ENCODE assay signal across 8 cellular contexts in genomic region chr16:3188925-3189825, GRCh38. TPM values are rescaled to one million over a fixed set of nuclear protein-coding genes. Genes with fewer than 3 reads are reported as not detected.
DNase-seq lines count a peak whose midpoint lies in the region; ATAC-seq lines count a peak whose summit lies in the region.

No MANE protein-coding gene starts in this region.

- POLR2A ChIA-PET in activated CD4-positive, alpha-beta memory T cell treated with anti-CD3 and anti-CD28 coated beads for 36 hours (lab: Charles Lee): interaction anchor here (1.6 kb wide), 1 partner anchor 45 kb away, joined by 4 read pairs; no protein-coding TSS in a partner anchor

- DNase-seq in EH (ENCODE audit: low read depth) (peak; percentile 75), HuH-7 (ENCODE audit: low spot score) (peak; percentile 39), fibroblast of peridontal ligament (ENCODE audit: extremely low read depth) (peak; percentile 53), OCI-M2 (lab: John Stamatoyannopoulos, UW; ENCODE audit: unreplicated experiment) (no peak), COLO829 (ENCODE audit: low spot score) (no peak)
- peak; percentile 79 for DNase-seq in activated CD4-positive, alpha-beta memory T cell treated with anti-CD3 and anti-CD28 coated beads for 36 hours

- H3K9ac ChIP-seq in skeletal muscle satellite cell (ENCODE audit: low read depth, low read length): peak overlapping the region; percentile 51

- H3K9me3 ChIP-seq in skeletal muscle satellite cell (replicated peaks; ENCODE audit: low read length): no peaks in the 10 kb centered on the region

- peaks cover 10% of the 10 kb centered on the region for H3K27me3 ChIP-seq in skeletal muscle satellite cell (ENCODE audit: control insufficient read depth, insufficient read depth, low read length)

- H3K36me3 ChIP-seq in skeletal muscle satellite cell (ENCODE audit: insufficient read depth, low read length): no peaks in the 10 kb centered on the region

- peak overlapping the region; percentile 70 for H3K27ac Mint-ChIP-seq in activated CD4-positive, alpha-beta memory T cell treated with anti-CD3 and anti-CD28 coated beads for 36 hours

- peak overlapping the region; percentile 82 for H3K4me3 ChIP-seq in skeletal muscle satellite cell (ENCODE audit: low read length)

- no peaks in the 10 kb centered on the region for H3K9me3 Mint-ChIP-seq in activated CD4-positive, alpha-beta memory T cell treated with anti-CD3 and anti-CD28 coated beads for 36 hours

- H3K4me3 Mint-ChIP-seq in activated CD4-positive, alpha-beta memory T cell treated with anti-CD3 and anti-CD28 coated beads for 36 hours: peak overlapping the region; percentile 69

- H3K4me1 Mint-ChIP-seq in activated CD4-positive, alpha-beta memory T cell treated with anti-CD3 and anti-CD28 coated beads for 36 hours (ENCODE audit: low read depth): peaks cover 46% of the 10 kb centered on the region

- H3K27me3 Mint-ChIP-seq in activated CD4-positive, alpha-beta memory T cell treated with anti-CD3 and anti-CD28 coated beads for 36 hours: peaks cover 67% of the 10 kb centered on the region

- CTCF ChIA-PET in activated CD4-positive, alpha-beta memory T cell treated with anti-CD3 and anti-CD28 coated beads for 36 hours (lab: Charles Lee): interaction anchor here (0.6 to 1.2 kb wide), 4 partner anchors 21 to 167 kb away, joined by 3 to 5 read pairs (median 3); no protein-coding TSS in a partner anchor

- intact Hi-C loops in activated CD4-positive, alpha-beta memory T cell treated with anti-CD3 and anti-CD28 coated beads for 36 hours (cut with micrococcal nuclease): loop anchor here (1.0 to 5.0 kb wide), 4 partner anchors 14 to 313 kb away; partner anchors contain the start of genes CLUAP1, ZNF200 and ZNF263

- no peak for ATAC-seq in HG03135 (IDR thresholded peaks at IDR 0.05; ENCODE audit: unreplicated experiment)

- H3K36me3 Mint-ChIP-seq in activated CD4-positive, alpha-beta memory T cell treated with anti-CD3 and anti-CD28 coated beads for 36 hours: peaks cover 2% of the 10 kb centered on the region

- H3K4me1 ChIP-seq in skeletal muscle satellite cell (ENCODE audit: control insufficient read depth, insufficient read depth, low read length): peaks cover 18% of the 10 kb centered on the region

- H3K4me2 ChIP-seq in skeletal muscle satellite cell (ENCODE audit: low read length): peak overlapping the region; percentile 96

RNA-seq across cellular contexts. Expression of gene OR1F1, which starts 1.2 kb away (rescaled TPM):
- not detected for total RNA-seq in activated CD4-positive, alpha-beta memory T cell treated with anti-CD3 and anti-CD28 coated beads for 36 hours
- total RNA-seq in skeletal muscle satellite cell (2012; rRNA removed): not detected in 2 replicates

RNA-seq across cellular contexts. Expression of gene ZNF200, which starts 45.8 kb away (rescaled TPM):
- total RNA-seq in activated CD4-positive, alpha-beta memory T cell treated with anti-CD3 and anti-CD28 coated beads for 36 hours: 10 to 100 TPM; 10.6 to 11.5 TPM
- 8.4 and 9.2 TPM in 2 replicates for total RNA-seq in skeletal muscle satellite cell (2012; rRNA removed)

RNA-seq across cellular contexts. Expression of gene ZNF213, which starts 54.3 kb away (rescaled TPM):
- 1 to 10 TPM; 9.0 TPM for total RNA-seq in activated CD4-positive, alpha-beta memory T cell treated with anti-CD3 and anti-CD28 coated beads for 36 hours
- 6.6 and 7.0 TPM in 2 replicates for total RNA-seq in skeletal muscle satellite cell (2012; rRNA removed)

Comparison
In these comparisons a context has a peak if more than half of its experiments do, and no peak if none do; other contexts are left out.
1. DNase-seq: peak in EH (single experiment), HuH-7 (single experiment), activated CD4-positive, alpha-beta memory T cell treated with anti-CD3 and anti-CD28 coated beads for 36 hours (single experiment) and fibroblast of peridontal ligament (single experiment); none in OCI-M2 (single experiment) and COLO829 (single experiment).